24 cellular contexts compared by ENCODE assay signal in genomic region chr12:549476-550082, GRCh38.
"Had no signal": no experiment of that assay in that cellular context is flagged by ENCODE, and none has a peak within 500 bp of the region (broad histone marks: within the 10 kb centered on the region; RNA-seq: fewer than 3 reads in every experiment).

No MANE protein-coding gene starts in this region.

- DNase-seq: activated CD4-positive, alpha-beta memory T cell treated with anti-CD3 and anti-CD28 coated beads for 36 hours; activated CD4-positive, alpha-beta T cell treated with anti-CD3 and anti-CD28 coated beads, Interleukin-2, amount 10 ng/mL, durations not matched to agents 24 days and 14 days; activated CD4-positive, CD25-positive, alpha-beta regulatory T cell treated with anti-CD3 and anti-CD28 coated beads, Interleukin-2, amount 50 U/mL, for 72 hours; activated gamma-delta T cell treated with Interleukin-2 at 50 U/mL for 16 hours; activated naive CD4-positive, alpha-beta T cell treated with anti-CD3 and anti-CD28 coated beads, Interleukin-2, amount 50 U/mL, for 16 hours; activated T-cell treated with anti-CD3 and anti-CD28 coated beads, Interleukin-2, amount 50 U/mL, for 4 hours; anterior cingulate cortex; dermis blood vessel endothelial cell; effector CD4-positive, alpha-beta T cell; esophagus squamous epithelium; foreskin melanocyte; left cardiac atrium; midbrain; stimulated activated CD4-positive, alpha-beta T cell treated with anti-CD3 and anti-CD28 coated beads, Interleukin-15, amount 100 ng/mL, for 24 hours; stimulated activated CD4-positive, alpha-beta T cell treated with anti-CD3 and anti-CD28 coated beads, Interleukin-2, amount 100 ng/mL, for 24 hours; stimulated activated naive CD4-positive, alpha-beta T cell treated with Interleukin-2 at 50 U/mL for 16 hours; SW 1271 had no signal

- H3K4me1 ChIP-seq: neural progenitor cell had no signal

- H3K27ac Mint-ChIP-seq: activated CD4-positive, alpha-beta memory T cell treated with anti-CD3 and anti-CD28 coated beads for 36 hours; activated CD4-positive, alpha-beta T cell treated with anti-CD3 and anti-CD28 coated beads, Interleukin-2, amount 10 ng/mL, durations not matched to agents 24 days and 14 days; activated T-helper 17 cell treated with anti-CD3 and anti-CD28 coated beads, Interleukin-2, amount 50 U/mL, for 72 hours; neural progenitor cell; T-helper 1 cell treated with Interleukin-12 subunit alpha and Interleukin-12 subunit beta and Interleukin-4 antibody, amounts not matched to agents 30 μg/mL and 1 μg/mL, for 36 hours had no signal

- ATAC-seq: activated T-cell treated with anti-CD3 and anti-CD28 coated beads, Interleukin-2, amount 50 U/mL, for 4 hours; activated T-helper 17 cell treated with anti-CD3 and anti-CD28 coated beads, Interleukin-2, amount 50 U/mL, for 72 hours; naive thymus-derived CD8-positive, alpha-beta T cell had no signal

- H3K9me3 ChIP-seq: esophagus squamous epithelium, tibial nerve had no signal

- H3K27ac ChIP-seq: epithelial cell of prostate, esophagus squamous epithelium, neural progenitor cell had no signal

- H3K36me3 Mint-ChIP-seq: activated CD4-positive, alpha-beta memory T cell treated with anti-CD3 and anti-CD28 coated beads for 36 hours; neural progenitor cell had no signal

- H3K27me3 ChIP-seq: neural progenitor cell, tibial nerve had no signal

- H3K9me3 Mint-ChIP-seq: activated CD4-positive, alpha-beta memory T cell treated with anti-CD3 and anti-CD28 coated beads for 36 hours; activated CD4-positive, alpha-beta T cell treated with anti-CD3 and anti-CD28 coated beads, Interleukin-2, amount 10 ng/mL, durations not matched to agents 24 days and 14 days; activated T-cell treated with anti-CD3 and anti-CD28 coated beads, Interleukin-2, amount 50 U/mL, for 4 hours; activated T-helper 17 cell treated with anti-CD3 and anti-CD28 coated beads, Interleukin-2, amount 50 U/mL, for 72 hours; naive thymus-derived CD8-positive, alpha-beta T cell; neural progenitor cell; T-helper 1 cell treated with Interleukin-12 subunit alpha and Interleukin-12 subunit beta and Interleukin-4 antibody, amounts not matched to agents 30 μg/mL and 1 μg/mL, for 36 hours had no signal

- H3K4me3 ChIP-seq: esophagus squamous epithelium, neural progenitor cell, smooth muscle cell, tibial nerve had no signal

- H3K36me3 ChIP-seq: neural progenitor cell had no signal
